In genomic region chr1:77950873-77951272, GRCh38 we compare ENCODE assay signal across 11 cellular contexts. TPM values are rescaled to one million over a fixed set of nuclear protein-coding genes. Genes with fewer than 3 reads are reported as not detected.
DNase-seq lines count a peak whose midpoint lies in the region; ATAC-seq, FAIRE-seq and TF ChIP-seq lines count a peak whose summit lies in the region.
"Had no signal": no experiment of that assay in that cellular context is flagged by ENCODE, and none has a peak within 500 bp of the region (broad histone marks: within the 10 kb centered on the region; RNA-seq: fewer than 3 reads in every experiment).

No MANE protein-coding gene starts in this region.

- peak overlapping the region; percentile 13; the same call in 1 of the 2 replicates for H3K27ac ChIP-seq in GM12878 (ENCODE audit: control insufficient read depth, insufficient read depth)
- H3K27ac ChIP-seq in substantia nigra (ENCODE audit: low read depth, low read length, poor library complexity, severe bottlenecking) = no peak overlapping the region
- H3K27ac ChIP-seq: 22Rv1 had no signal

- peak; percentile 88 for ATAC-seq in GM21390 (IDR thresholded peaks at IDR 0.05; ENCODE audit: unreplicated experiment)
- ATAC-seq in HG03280 (IDR thresholded peaks at IDR 0.05; ENCODE audit: unreplicated experiment) = peak; percentile 53
- peak; percentile 62 for ATAC-seq in GM12878

- H3K27me3 ChIP-seq in GM12878 (replicated peaks in 1 of 2; ENCODE audit: control insufficient read depth in 2 of 2, insufficient read depth in 2 of 2, low read length in 1 of 2) = no peaks in the 10 kb centered on the region

- no peak for TF ChIP-seq EP300 in GM12878 (IDR thresholded peaks at IDR 0.05; ENCODE audit: borderline replicate concordance in 1 of 2, control insufficient read depth in 1 of 2, low read depth in 2 of 2, low read length in 2 of 2)

- H3K36me3 ChIP-seq in GM12878 (ENCODE audit: control insufficient read depth in 2 of 2, insufficient read depth in 2 of 2, low read length in 1 of 2) = peaks cover 2 to 45% of the 10 kb centered on the region in 2 experiments

- TF ChIP-seq CTCF in GM12878 (IDR thresholded peaks at IDR 0.05 in 2 of 3, conservative IDR thresholded peaks at IDR 0.05 in 1 of 3; ENCODE audit: control insufficient read depth in 2 of 3, extremely low read depth in 1 of 3, insufficient read depth in 1 of 3, low read depth in 3 of 3, low read length in 3 of 3) = no peak

- no peak overlapping the region for H3K4me3 ChIP-seq in GM12878

- RAD21 ChIA-PET in GM12878 (lab: Charles Lee; ENCODE audit: unreplicated experiment) = no interaction called here

- H3K9ac ChIP-seq in GM12878 (ENCODE audit: control insufficient read depth, insufficient read depth, low read length) = no peak overlapping the region

- DNase-seq in NOMO-1 treated with DMSO at 0.1 percent for 48 hours (lab: John Stamatoyannopoulos, UW; ENCODE audit: unreplicated experiment) = peak; percentile 9
- DNase-seq in NOMO-1 treated with dmso at 0.1 percent for 144 hours (lab: John Stamatoyannopoulos, UW; ENCODE audit: unreplicated experiment) = no peak
- DNase-seq in GM12878 (ENCODE audit: low read depth, low spot score) = no peak
- no peak for DNase-seq in HCEC 1CT
- DNase-seq in stimulated activated CD4-positive, alpha-beta T cell treated with anti-CD3 and anti-CD28 coated beads, Interleukin-2, amount 100 ng/mL, for 24 hours = no peak
- no peak for DNase-seq in substantia nigra (lab: John Stamatoyannopoulos, UW)
- DNase-seq: NCI-H1436 had no signal

- H3K4me1 ChIP-seq in GM12878 (ENCODE audit: control insufficient read depth, insufficient read depth, low read length) = peaks cover 16% of the 10 kb centered on the region

- TF ChIP-seq POLR2A in GM12878 (IDR thresholded peaks at IDR 0.05; ENCODE audit: low read depth, low read length) = no peak

- in situ Hi-C loops in GM12878 (cut with MboI) = no loop called here

- no peak overlapping the region for H2AFZ ChIP-seq in GM12878 (ENCODE audit: control insufficient read depth, low read depth, low read length)

- POLR2A ChIA-PET in GM12878 (lab: Charles Lee) = interaction anchor here (0.6 to 1.4 kb wide), 2 partner anchors 14 to 41 kb away, joined by 3 read pairs; no protein-coding TSS in a partner anchor

- SMC1A ChIA-PET in GM12878 (lab: Charles Lee; ENCODE audit: uncharacterized antibody, unreplicated experiment) = interaction anchor here (1.0 to 2.1 kb wide), 3 partner anchors 13 to 18 kb away, joined by 3 to 7 read pairs (median 3); no protein-coding TSS in a partner anchor

- CTCF ChIA-PET in GM12878 (lab: Yijun Ruan, JAX) = no interaction called here

- TF ChIP-seq RAD21 in GM12878 (IDR thresholded peaks at IDR 0.05; ENCODE audit: insufficient read depth, low read depth, low read length) = no peak

- H3K4me2 ChIP-seq in GM12878 (ENCODE audit: control insufficient read depth, insufficient read depth) = peak overlapping the region; percentile 7

- no TSS peak for BruUV-seq in GM12878 (replicated peaks; lab: Mats Ljungman, UMichigan)

- peaks cover 6% of the 10 kb centered on the region for H3K79me2 ChIP-seq in GM12878 (ENCODE audit: control insufficient read depth, insufficient read depth, low read length)

- FAIRE-seq in GM12878 (lab: Jason Lieb, UNC) = no peak
- FAIRE-seq: islet of Langerhans had no signal

- H3K9me3 ChIP-seq in GM12878 (replicated peaks; ENCODE audit: control insufficient read depth, insufficient read depth, low read length) = no peaks in the 10 kb centered on the region

- no peaks in the 10 kb centered on the region for H4K20me1 ChIP-seq in GM12878 (ENCODE audit: control insufficient read depth, insufficient read depth)

- intact Hi-C loops in GM12878 (cut with micrococcal nuclease; ENCODE audit: unreplicated experiment) = loop anchor here (2.0 kb wide), 1 partner anchor 16 kb away; no protein-coding TSS in a partner anchor

TF ChIP-seq in GM12878, 131 proteins besides CTCF, POLR2A, EP300 and RAD21 (continues in another document):
- TF ChIP-seq, protein P1, sequence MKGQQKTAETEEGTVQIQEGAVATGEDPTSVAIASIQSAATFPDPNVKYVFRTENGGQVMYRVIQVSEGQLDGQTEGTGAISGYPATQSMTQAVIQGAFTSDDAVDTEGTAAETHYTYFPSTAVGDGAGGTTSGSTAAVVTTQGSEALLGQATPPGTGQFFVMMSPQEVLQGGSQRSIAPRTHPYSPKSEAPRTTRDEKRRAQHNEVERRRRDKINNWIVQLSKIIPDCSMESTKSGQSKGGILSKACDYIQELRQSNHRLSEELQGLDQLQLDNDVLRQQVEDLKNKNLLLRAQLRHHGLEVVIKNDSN (IDR thresholded peaks at IDR 0.05; ENCODE audit: borderline replicate concordance, extremely low read length, insufficient read depth, low read depth, low read length) = no peak
- TF ChIP-seq GABPA (IDR thresholded peaks at IDR 0.05; ENCODE audit: low read depth) = no peak
- TF ChIP-seq PRDM15 (CRISPR knock-in tag; IDR thresholded peaks at IDR 0.05) = no peak
- TF ChIP-seq CBFB (IDR thresholded peaks at IDR 0.05; ENCODE audit: low read depth) = no peak
- TF ChIP-seq SREBF1 (IDR thresholded peaks at IDR 0.05; ENCODE audit: low read length) = no peak
- no peak for TF ChIP-seq SMAD5 (IDR thresholded peaks at IDR 0.05; ENCODE audit: low read depth)

RNA-seq across cellular contexts. Expression of gene FUBP1, which starts 28.0 kb away (rescaled TPM):
- 1,069 and 1,115 TPM in 2 replicates for total RNA-seq in GM12878 (2013; cell fraction: nucleolus; rRNA removed)
- total RNA-seq in GM12878 (2014; rRNA removed) (186 and 207 TPM in 2 replicates), GM12878 (2014; rRNA removed; fragmentation: Illumina TruSeq; extraction: Trizol) (244 and 247 TPM in 2 replicates), GM12878 (2021) (184 and 196 TPM in 2 replicates)
- polyA plus RNA-seq in GM12878 (2011; ENCODE audit: low read depth) = 100 TPM
- polyA plus RNA-seq in GM12878 (2011; rRNA removed) (343 and 471 TPM in 2 replicates), GM12878 (2014; fragmentation: Illumina TruSeq; extraction: Trizol) (209 and 221 TPM in 2 replicates), GM12878 (2014; fragmentation: Nextera tagmentation; extraction: Ambion mirVana) (100 to 1,000 TPM; 110 to 114 TPM), GM12878 (2014; rRNA removed) (219 and 248 TPM in 2 replicates), GM12878 (2016; fragmentation: Nextera tagmentation; extraction: Ambion mirVana) (100 to 1,000 TPM; 136 to 142 TPM)
- 135 and 172 TPM in 2 replicates for polyA plus RNA-seq in GM12878 (2011; cell fraction: cytosol; rRNA removed)
- 1,076 and 1,106 TPM in 2 replicates for polyA plus RNA-seq in GM12878 (2011; cell fraction: nucleus; rRNA removed)
- 110 and 134 TPM in 2 replicates for polyA plus RNA-seq in GM12878 (2012)
- polyA minus RNA-seq in GM12878 (2011; rRNA and poly(A)+ RNA removed) = 206 and 246 TPM in 2 replicates
- 89.7 and 89.8 TPM in 2 replicates for polyA minus RNA-seq in GM12878 (2011; cell fraction: cytosol; rRNA and poly(A)+ RNA removed)
- polyA minus RNA-seq in GM12878 (2011; cell fraction: nucleus; rRNA and poly(A)+ RNA removed) = 400 and 534 TPM in 2 replicates

RNA-seq across cellular contexts. Expression of gene DNAJB4, which starts 53.9 kb away (rescaled TPM):
- total RNA-seq in GM12878 (2013; cell fraction: nucleolus; rRNA removed) = 19.7 and 20.8 TPM in 2 replicates
- total RNA-seq in GM12878 (2014; rRNA removed) (5.3 and 6.9 TPM in 2 replicates), GM12878 (2014; rRNA removed; fragmentation: Illumina TruSeq; extraction: Trizol) (6.2 and 6.5 TPM in 2 replicates), GM12878 (2021) (7.3 and 7.6 TPM in 2 replicates)
- 1.5 TPM for polyA plus RNA-seq in GM12878 (2011; ENCODE audit: low read depth)
- polyA plus RNA-seq in GM12878 (2011; rRNA removed) (6.6 and 13.6 TPM in 2 replicates), GM12878 (2014; fragmentation: Illumina TruSeq; extraction: Trizol) (6.5 and 8.8 TPM in 2 replicates), GM12878 (2014; fragmentation: Nextera tagmentation; extraction: Ambion mirVana) (1 to 10 TPM; 3.8 to 5.1 TPM), GM12878 (2014; rRNA removed) (5.9 and 8.1 TPM in 2 replicates), GM12878 (2016; fragmentation: Nextera tagmentation; extraction: Ambion mirVana) (10 to 100 TPM; 10.1 to 10.5 TPM)
- polyA plus RNA-seq in GM12878 (2011; cell fraction: cytosol; rRNA removed) = 2.0 TPM in 2 replicates
- 6.0 and 6.3 TPM in 2 replicates for polyA plus RNA-seq in GM12878 (2011; cell fraction: nucleus; rRNA removed)
- 4.4 and 7.0 TPM in 2 replicates for polyA plus RNA-seq in GM12878 (2012)
- 5.0 and 7.6 TPM in 2 replicates for polyA minus RNA-seq in GM12878 (2011; rRNA and poly(A)+ RNA removed)
- polyA minus RNA-seq in GM12878 (2011; cell fraction: cytosol; rRNA and poly(A)+ RNA removed) = 1.9 and 2.7 TPM in 2 replicates
- 6.5 and 15.7 TPM in 2 replicates for polyA minus RNA-seq in GM12878 (2011; cell fraction: nucleus; rRNA and poly(A)+ RNA removed)
